7 cellular contexts compared by ENCODE assay signal in genomic region chr15:34038023-34038403, GRCh38. TPM values are rescaled to one million over a fixed set of nuclear protein-coding genes. Genes with fewer than 3 reads are reported as not detected.
A peak's percentile ranks its signal among the peaks of the same experiment; 100 is the strongest.
DNase-seq lines count a peak whose midpoint lies in the region; ATAC-seq, FAIRE-seq and TF ChIP-seq lines count a peak whose summit lies in the region.

No MANE protein-coding gene starts in this region.

- no peaks in the 10 kb centered on the region for H4K20me1 ChIP-seq in keratinocyte (ENCODE audit: control insufficient read depth, extremely low read depth, insufficient read depth, low read length)

- H3K27ac Mint-ChIP-seq in activated T-helper 17 cell treated with anti-CD3 and anti-CD28 coated beads, Interleukin-2, amount 50 U/mL, for 72 hours, result peak overlapping the region; percentile 85

- no peak for FAIRE-seq in keratinocyte (lab: Jason Lieb, UNC)

- peak overlapping the region; percentile 87 for H3K4me2 ChIP-seq in keratinocyte (ENCODE audit: control insufficient read depth, extremely low read depth, insufficient read depth, low read depth, low read length)

- no peak for DNase-seq in keratinocyte (ENCODE audit: low read depth, low spot score)
- DNase-seq in activated CD4-positive, alpha-beta T cell treated with anti-CD3 and anti-CD28 coated beads, Interleukin-2, amount 50 U/mL, for 1 hour, result no peak

- H3K9me3 ChIP-seq in keratinocyte (ENCODE audit: control insufficient read depth, low read depth, low read length), result no peaks in the 10 kb centered on the region

- H3K9me1 ChIP-seq in keratinocyte (ENCODE audit: control insufficient read depth, extremely low read depth, insufficient read depth, low read length), result no peaks in the 10 kb centered on the region

- peak overlapping the region; percentile 90 for H3K4me3 Mint-ChIP-seq in activated T-helper 17 cell treated with anti-CD3 and anti-CD28 coated beads, Interleukin-2, amount 50 U/mL, for 72 hours

- no peaks in the 10 kb centered on the region for H3K36me3 ChIP-seq in keratinocyte (ENCODE audit: control insufficient read depth in 2 of 2, extremely low read depth in 1 of 2, insufficient read depth in 2 of 2, low read length in 2 of 2)

- H3K9ac ChIP-seq in keratinocyte (ENCODE audit: control insufficient read depth, extremely low read depth, insufficient read depth, low read length), result peak overlapping the region; percentile 88

- peaks cover 7% of the 10 kb centered on the region for H3K4me1 ChIP-seq in keratinocyte (ENCODE audit: control insufficient read depth, extremely low read depth, insufficient read depth, low read length)

- no peaks in the 10 kb centered on the region for H3K27me3 Mint-ChIP-seq in activated T-helper 17 cell treated with anti-CD3 and anti-CD28 coated beads, Interleukin-2, amount 50 U/mL, for 72 hours

- ATAC-seq in GM19035 (IDR thresholded peaks at IDR 0.05; ENCODE audit: unreplicated experiment) (peak; percentile 8), HG03095 (IDR thresholded peaks at IDR 0.05; ENCODE audit: unreplicated experiment) (peak; percentile 8), GM21786 (IDR thresholded peaks at IDR 0.05; ENCODE audit: unreplicated experiment) (no peak)
- ATAC-seq in activated T-helper 17 cell treated with anti-CD3 and anti-CD28 coated beads, Interleukin-2, amount 50 U/mL, for 72 hours (replicated peaks), result peak; percentile 2

- H3K4me3 ChIP-seq in keratinocyte (ENCODE audit: control insufficient read depth in 2 of 3, extremely low read depth in 1 of 3, insufficient read depth in 2 of 3, low read depth in 1 of 3, low read length in 3 of 3), result peak overlapping the region; percentile 88 to 98 (median 90)

- H3K36me3 Mint-ChIP-seq in activated T-helper 17 cell treated with anti-CD3 and anti-CD28 coated beads, Interleukin-2, amount 50 U/mL, for 72 hours (ENCODE audit: low read depth), result no peaks in the 10 kb centered on the region

- H2AFZ ChIP-seq in keratinocyte (ENCODE audit: control insufficient read depth, low read length), result peak overlapping the region; percentile 84

- H3K9me3 Mint-ChIP-seq in activated T-helper 17 cell treated with anti-CD3 and anti-CD28 coated beads, Interleukin-2, amount 50 U/mL, for 72 hours, result no peaks in the 10 kb centered on the region

- TF ChIP-seq CTCF in keratinocyte (optimal IDR thresholded peaks at IDR 0.05 in 1 of 3, IDR thresholded peaks at IDR 0.05 in 1 of 3, conservative IDR thresholded peaks at IDR 0.05 in 1 of 3; ENCODE audit: extremely low read depth in 1 of 3, insufficient read depth in 2 of 3, low read length in 3 of 3), result no peak

- H3K27me3 ChIP-seq in keratinocyte (ENCODE audit: control insufficient read depth, extremely low read depth, insufficient read depth, low read length), result no peaks in the 10 kb centered on the region

- H3K4me1 Mint-ChIP-seq in activated T-helper 17 cell treated with anti-CD3 and anti-CD28 coated beads, Interleukin-2, amount 50 U/mL, for 72 hours, result peaks cover 11% of the 10 kb centered on the region

- dilution Hi-C loops in keratinocyte (cut with MboI; ENCODE audit: extremely low pct_ligation_motif_present, low sequenced_read_pairs), result no loop called here

- peaks cover 4% of the 10 kb centered on the region for H3K79me2 ChIP-seq in keratinocyte (ENCODE audit: control insufficient read depth, insufficient read depth, low read length)

- H3K27ac ChIP-seq in keratinocyte (ENCODE audit: control insufficient read depth, insufficient read depth, low read length) (peak overlapping the region; percentile 67), temporal lobe (ENCODE audit: low read depth, low read length) (peak overlapping the region; percentile 52)

RNA-seq across cellular contexts. Expression of gene AVEN, which starts 1.0 kb away (rescaled TPM):
- 10 to 100 TPM; 10.7 to 17.5 TPM for total RNA-seq in activated T-helper 17 cell treated with anti-CD3 and anti-CD28 coated beads, Interleukin-2, amount 50 U/mL, for 72 hours
- polyA plus RNA-seq in keratinocyte, result 10.6 to 16.6 TPM (median 14.4 TPM) in 3 replicates
- 16.7 TPM for polyA plus RNA-seq in keratinocyte (2011; ENCODE audit: low read depth)
- 12.7 and 17.0 TPM in 2 replicates for polyA plus RNA-seq in keratinocyte (2011; cell fraction: cytosol; rRNA removed)
- 8.8 and 9.8 TPM in 2 replicates for polyA plus RNA-seq in keratinocyte (2011; cell fraction: nucleus; rRNA removed)
- 17.3 and 19.7 TPM in 2 replicates for polyA plus RNA-seq in keratinocyte (2012; ENCODE audit: low replicate concordance)
- polyA minus RNA-seq in keratinocyte, result 3.9 to 9.7 TPM (median 4.7 TPM) in 3 replicates
- 6.5 TPM for polyA minus RNA-seq in keratinocyte (2011; cell fraction: cytosol; rRNA and poly(A)+ RNA removed)
- 3.2 and 9.9 TPM in 2 replicates for polyA minus RNA-seq in keratinocyte (2011; cell fraction: nucleus; rRNA and poly(A)+ RNA removed)
- total RNA-seq in temporal lobe, result 5.7 TPM
